1 cellular context compared by ENCODE assay signal in the genomic region with DNA sequence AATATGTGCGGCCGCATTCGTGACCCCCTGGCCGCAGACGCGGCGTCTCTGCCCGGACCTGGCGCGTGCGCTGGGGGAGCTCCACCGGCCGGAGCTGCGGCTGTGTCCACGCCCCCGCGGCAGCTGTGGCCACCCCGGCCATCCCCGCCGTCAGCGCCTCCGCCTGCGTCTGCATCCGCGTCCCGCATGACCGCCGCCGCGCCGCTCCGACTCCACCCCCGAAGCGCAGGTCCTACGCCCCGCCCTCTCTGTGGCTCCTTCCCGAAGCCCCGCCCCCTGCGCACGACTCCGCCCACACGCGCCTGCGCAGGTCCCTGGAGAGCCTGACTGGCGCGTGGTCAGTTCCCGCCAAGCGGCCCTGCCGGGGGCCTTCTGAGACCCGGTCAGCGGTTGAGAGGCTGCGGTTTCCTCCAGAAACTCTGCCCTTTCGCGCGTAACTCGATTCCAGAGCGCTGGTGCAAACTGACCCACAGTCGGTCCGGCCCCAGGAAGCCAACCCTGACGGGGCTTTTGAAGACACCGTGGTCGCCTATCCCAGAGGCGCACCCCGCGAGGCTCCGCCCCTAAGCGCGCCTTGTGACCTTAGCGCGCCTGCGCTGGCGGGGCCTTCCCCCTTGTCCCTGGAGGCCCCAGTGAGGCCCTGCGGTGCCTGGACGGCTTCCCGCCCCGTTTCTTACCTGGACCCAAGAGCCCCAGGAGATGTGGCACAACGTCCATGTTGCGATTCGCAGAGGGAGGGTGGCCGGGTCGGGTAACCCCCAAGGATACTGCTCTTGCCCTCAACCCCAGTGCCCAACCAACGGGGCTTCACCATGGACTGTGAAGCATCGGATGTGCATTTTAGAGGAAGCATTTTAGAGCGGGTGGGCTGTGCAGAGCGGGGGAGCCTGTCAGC.
TF ChIP-seq lines count a peak whose summit lies in the region.

A gene with protein sequence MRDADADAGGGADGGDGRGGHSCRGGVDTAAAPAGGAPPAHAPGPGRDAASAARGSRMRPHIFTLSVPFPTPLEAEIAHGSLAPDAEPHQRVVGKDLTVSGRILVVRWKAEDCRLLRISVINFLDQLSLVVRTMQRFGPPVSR (minus strand): TSS at position 554 of the 895 bp plus-strand sequence. CDS start 366 bp downstream, at position 188.

TF ChIP-seq in HepG2, 621 proteins besides CTCF, POLR2A, EP300 and RAD21 (continued from another document and continues in another):
- TF ChIP-seq EHMT2 (IDR thresholded peaks at IDR 0.05; ENCODE audit: borderline replicate concordance, low read depth, low read length) (no peak), TCF12 (IDR thresholded peaks at IDR 0.05) (no peak), TCF12 (CRISPR knock-in tag; IDR thresholded peaks at IDR 0.05) (no peak), LCORL (IDR thresholded peaks at IDR 0.05) (no peak), LCORL (CRISPR knock-in tag; IDR thresholded peaks at IDR 0.05) (no peak), HIVEP1 (CRISPR knock-in tag; IDR thresholded peaks at IDR 0.05) (no peak), ZNF878 (CRISPR knock-in tag; IDR thresholded peaks at IDR 0.05) (peak; percentile 68; the same call in 1 of the 2 replicates), ZNF790 (CRISPR knock-in tag; IDR thresholded peaks at IDR 0.05; ENCODE audit: borderline replicate concordance) (no peak), TBL1XR1 (IDR thresholded peaks at IDR 0.05; ENCODE audit: borderline replicate concordance, low read length, partially characterized antibody) (no peak), ZFY (CRISPR knock-in tag; IDR thresholded peaks at IDR 0.05) (peak; percentile 57), ZNF572 (CRISPR knock-in tag; IDR thresholded peaks at IDR 0.05) (no peak), ZNF660 (CRISPR knock-in tag; IDR thresholded peaks at IDR 0.05; ENCODE audit: borderline replicate concordance, low read depth) (no peak), REXO4 (CRISPR knock-in tag; IDR thresholded peaks at IDR 0.05; ENCODE audit: borderline replicate concordance) (no peak), ZMYM4 (CRISPR knock-in tag; IDR thresholded peaks at IDR 0.05) (0 out of 2 replicates have a peak, but pooled peaks have one; percentile 27), RFX1 (IDR thresholded peaks at IDR 0.05) (no peak), ZNF256 (CRISPR knock-in tag; conservative IDR thresholded peaks at IDR 0.05) (no peak), SOX13 (IDR thresholded peaks at IDR 0.05) (no peak), SOX13 (CRISPR knock-in tag; conservative IDR thresholded peaks at IDR 0.05 in 1 of 2, IDR thresholded peaks at IDR 0.05 in 1 of 2) (0 out of 4 replicates have a peak, but pooled peaks of 1 of the 2 experiments have one; percentile 23), MTF1 (CRISPR knock-in tag; IDR thresholded peaks at IDR 0.05) (no peak), ARNT2 (CRISPR knock-in tag; IDR thresholded peaks at IDR 0.05; ENCODE audit: low read depth) (peak; percentile 75; the same call in 1 of the 2 replicates), ZFP36L2 (CRISPR knock-in tag; IDR thresholded peaks at IDR 0.05) (no peak), NR1H2 (CRISPR knock-in tag; IDR thresholded peaks at IDR 0.05; ENCODE audit: borderline replicate concordance, low read depth) (no peak), ZNF230 (CRISPR knock-in tag; IDR thresholded peaks at IDR 0.05) (0 out of 2 replicates have a peak, but pooled peaks have one; percentile 29), NFYC (CRISPR knock-in tag; IDR thresholded peaks at IDR 0.05) (no peak), SP5 (CRISPR knock-in tag; IDR thresholded peaks at IDR 0.05; ENCODE audit: borderline replicate concordance, low read depth) (peak; percentile 80), ZNF629 (CRISPR knock-in tag; conservative IDR thresholded peaks at IDR 0.05) (no peak), ZNF446 (CRISPR knock-in tag; IDR thresholded peaks at IDR 0.05) (no peak), PPARG (CRISPR knock-in tag; conservative IDR thresholded peaks at IDR 0.05) (no peak), KDM6A (CRISPR knock-in tag; IDR thresholded peaks at IDR 0.05; ENCODE audit: low read depth) (no peak)
- TF ChIP-seq, protein P1, sequence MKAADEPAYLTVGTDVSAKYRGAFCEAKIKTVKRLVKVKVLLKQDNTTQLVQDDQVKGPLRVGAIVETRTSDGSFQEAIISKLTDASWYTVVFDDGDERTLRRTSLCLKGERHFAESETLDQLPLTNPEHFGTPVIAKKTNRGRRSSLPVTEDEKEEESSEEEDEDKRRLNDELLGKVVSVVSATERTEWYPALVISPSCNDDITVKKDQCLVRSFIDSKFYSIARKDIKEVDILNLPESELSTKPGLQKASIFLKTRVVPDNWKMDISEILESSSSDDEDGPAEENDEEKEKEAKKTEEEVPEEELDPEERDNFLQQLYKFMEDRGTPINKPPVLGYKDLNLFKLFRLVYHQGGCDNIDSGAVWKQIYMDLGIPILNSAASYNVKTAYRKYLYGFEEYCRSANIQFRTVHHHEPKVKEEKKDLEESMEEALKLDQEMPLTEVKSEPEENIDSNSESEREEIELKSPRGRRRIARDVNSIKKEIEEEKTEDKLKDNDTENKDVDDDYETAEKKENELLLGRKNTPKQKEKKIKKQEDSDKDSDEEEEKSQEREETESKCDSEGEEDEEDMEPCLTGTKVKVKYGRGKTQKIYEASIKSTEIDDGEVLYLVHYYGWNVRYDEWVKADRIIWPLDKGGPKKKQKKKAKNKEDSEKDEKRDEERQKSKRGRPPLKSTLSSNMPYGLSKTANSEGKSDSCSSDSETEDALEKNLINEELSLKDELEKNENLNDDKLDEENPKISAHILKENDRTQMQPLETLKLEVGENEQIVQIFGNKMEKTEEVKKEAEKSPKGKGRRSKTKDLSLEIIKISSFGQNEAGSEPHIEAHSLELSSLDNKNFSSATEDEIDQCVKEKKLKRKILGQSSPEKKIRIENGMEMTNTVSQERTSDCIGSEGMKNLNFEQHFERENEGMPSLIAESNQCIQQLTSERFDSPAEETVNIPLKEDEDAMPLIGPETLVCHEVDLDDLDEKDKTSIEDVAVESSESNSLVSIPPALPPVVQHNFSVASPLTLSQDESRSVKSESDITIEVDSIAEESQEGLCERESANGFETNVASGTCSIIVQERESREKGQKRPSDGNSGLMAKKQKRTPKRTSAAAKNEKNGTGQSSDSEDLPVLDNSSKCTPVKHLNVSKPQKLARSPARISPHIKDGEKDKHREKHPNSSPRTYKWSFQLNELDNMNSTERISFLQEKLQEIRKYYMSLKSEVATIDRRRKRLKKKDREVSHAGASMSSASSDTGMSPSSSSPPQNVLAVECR (CRISPR knock-in tag; IDR thresholded peaks at IDR 0.05; ENCODE audit: borderline replicate concordance): peak; percentile 61; the same call in 1 of the 2 replicates
- TF ChIP-seq, protein P2, sequence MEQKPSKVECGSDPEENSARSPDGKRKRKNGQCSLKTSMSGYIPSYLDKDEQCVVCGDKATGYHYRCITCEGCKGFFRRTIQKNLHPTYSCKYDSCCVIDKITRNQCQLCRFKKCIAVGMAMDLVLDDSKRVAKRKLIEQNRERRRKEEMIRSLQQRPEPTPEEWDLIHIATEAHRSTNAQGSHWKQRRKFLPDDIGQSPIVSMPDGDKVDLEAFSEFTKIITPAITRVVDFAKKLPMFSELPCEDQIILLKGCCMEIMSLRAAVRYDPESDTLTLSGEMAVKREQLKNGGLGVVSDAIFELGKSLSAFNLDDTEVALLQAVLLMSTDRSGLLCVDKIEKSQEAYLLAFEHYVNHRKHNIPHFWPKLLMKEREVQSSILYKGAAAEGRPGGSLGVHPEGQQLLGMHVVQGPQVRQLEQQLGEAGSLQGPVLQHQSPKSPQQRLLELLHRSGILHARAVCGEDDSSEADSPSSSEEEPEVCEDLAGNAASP (CRISPR knock-in tag; IDR thresholded peaks at IDR 0.05; ENCODE audit: borderline replicate concordance): no peak
- TF ChIP-seq, protein P3, sequence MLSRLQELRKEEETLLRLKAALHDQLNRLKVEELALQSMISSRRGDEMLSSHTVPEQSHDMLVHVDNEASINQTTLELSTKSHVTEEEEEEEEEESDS (CRISPR knock-in tag; IDR thresholded peaks at IDR 0.05; ENCODE audit: borderline replicate concordance): peak; percentile 45; the same call in 1 of the 2 replicates
- TF ChIP-seq, protein P4, sequence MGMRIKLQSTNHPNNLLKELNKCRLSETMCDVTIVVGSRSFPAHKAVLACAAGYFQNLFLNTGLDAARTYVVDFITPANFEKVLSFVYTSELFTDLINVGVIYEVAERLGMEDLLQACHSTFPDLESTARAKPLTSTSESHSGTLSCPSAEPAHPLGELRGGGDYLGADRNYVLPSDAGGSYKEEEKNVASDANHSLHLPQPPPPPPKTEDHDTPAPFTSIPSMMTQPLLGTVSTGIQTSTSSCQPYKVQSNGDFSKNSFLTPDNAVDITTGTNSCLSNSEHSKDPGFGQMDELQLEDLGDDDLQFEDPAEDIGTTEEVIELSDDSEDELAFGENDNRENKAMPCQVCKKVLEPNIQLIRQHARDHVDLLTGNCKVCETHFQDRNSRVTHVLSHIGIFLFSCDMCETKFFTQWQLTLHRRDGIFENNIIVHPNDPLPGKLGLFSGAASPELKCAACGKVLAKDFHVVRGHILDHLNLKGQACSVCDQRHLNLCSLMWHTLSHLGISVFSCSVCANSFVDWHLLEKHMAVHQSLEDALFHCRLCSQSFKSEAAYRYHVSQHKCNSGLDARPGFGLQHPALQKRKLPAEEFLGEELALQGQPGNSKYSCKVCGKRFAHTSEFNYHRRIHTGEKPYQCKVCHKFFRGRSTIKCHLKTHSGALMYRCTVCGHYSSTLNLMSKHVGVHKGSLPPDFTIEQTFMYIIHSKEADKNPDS (CRISPR knock-in tag; IDR thresholded peaks at IDR 0.05): no peak
- TF ChIP-seq, protein P5, sequence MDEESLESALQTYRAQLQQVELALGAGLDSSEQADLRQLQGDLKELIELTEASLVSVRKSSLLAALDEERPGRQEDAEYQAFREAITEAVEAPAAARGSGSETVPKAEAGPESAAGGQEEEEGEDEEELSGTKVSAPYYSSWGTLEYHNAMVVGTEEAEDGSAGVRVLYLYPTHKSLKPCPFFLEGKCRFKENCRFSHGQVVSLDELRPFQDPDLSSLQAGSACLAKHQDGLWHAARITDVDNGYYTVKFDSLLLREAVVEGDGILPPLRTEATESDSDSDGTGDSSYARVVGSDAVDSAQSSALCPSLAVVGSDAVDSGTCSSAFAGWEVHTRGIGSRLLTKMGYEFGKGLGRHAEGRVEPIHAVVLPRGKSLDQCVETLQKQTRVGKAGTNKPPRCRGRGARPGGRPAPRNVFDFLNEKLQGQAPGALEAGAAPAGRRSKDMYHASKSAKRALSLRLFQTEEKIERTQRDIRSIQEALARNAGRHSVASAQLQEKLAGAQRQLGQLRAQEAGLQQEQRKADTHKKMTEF (CRISPR knock-in tag; IDR thresholded peaks at IDR 0.05): no peak
- TF ChIP-seq, protein P6, sequence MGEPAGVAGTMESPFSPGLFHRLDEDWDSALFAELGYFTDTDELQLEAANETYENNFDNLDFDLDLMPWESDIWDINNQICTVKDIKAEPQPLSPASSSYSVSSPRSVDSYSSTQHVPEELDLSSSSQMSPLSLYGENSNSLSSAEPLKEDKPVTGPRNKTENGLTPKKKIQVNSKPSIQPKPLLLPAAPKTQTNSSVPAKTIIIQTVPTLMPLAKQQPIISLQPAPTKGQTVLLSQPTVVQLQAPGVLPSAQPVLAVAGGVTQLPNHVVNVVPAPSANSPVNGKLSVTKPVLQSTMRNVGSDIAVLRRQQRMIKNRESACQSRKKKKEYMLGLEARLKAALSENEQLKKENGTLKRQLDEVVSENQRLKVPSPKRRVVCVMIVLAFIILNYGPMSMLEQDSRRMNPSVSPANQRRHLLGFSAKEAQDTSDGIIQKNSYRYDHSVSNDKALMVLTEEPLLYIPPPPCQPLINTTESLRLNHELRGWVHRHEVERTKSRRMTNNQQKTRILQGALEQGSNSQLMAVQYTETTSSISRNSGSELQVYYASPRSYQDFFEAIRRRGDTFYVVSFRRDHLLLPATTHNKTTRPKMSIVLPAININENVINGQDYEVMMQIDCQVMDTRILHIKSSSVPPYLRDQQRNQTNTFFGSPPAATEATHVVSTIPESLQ (CRISPR knock-in tag; conservative IDR thresholded peaks at IDR 0.05): no peak
- TF ChIP-seq, protein P7, sequence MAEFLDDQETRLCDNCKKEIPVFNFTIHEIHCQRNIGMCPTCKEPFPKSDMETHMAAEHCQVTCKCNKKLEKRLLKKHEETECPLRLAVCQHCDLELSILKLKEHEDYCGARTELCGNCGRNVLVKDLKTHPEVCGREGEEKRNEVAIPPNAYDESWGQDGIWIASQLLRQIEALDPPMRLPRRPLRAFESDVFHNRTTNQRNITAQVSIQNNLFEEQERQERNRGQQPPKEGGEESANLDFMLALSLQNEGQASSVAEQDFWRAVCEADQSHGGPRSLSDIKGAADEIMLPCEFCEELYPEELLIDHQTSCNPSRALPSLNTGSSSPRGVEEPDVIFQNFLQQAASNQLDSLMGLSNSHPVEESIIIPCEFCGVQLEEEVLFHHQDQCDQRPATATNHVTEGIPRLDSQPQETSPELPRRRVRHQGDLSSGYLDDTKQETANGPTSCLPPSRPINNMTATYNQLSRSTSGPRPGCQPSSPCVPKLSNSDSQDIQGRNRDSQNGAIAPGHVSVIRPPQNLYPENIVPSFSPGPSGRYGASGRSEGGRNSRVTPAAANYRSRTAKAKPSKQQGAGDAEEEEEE (CRISPR knock-in tag; IDR thresholded peaks at IDR 0.05; ENCODE audit: borderline replicate concordance): no peak
- TF ChIP-seq, protein P8, sequence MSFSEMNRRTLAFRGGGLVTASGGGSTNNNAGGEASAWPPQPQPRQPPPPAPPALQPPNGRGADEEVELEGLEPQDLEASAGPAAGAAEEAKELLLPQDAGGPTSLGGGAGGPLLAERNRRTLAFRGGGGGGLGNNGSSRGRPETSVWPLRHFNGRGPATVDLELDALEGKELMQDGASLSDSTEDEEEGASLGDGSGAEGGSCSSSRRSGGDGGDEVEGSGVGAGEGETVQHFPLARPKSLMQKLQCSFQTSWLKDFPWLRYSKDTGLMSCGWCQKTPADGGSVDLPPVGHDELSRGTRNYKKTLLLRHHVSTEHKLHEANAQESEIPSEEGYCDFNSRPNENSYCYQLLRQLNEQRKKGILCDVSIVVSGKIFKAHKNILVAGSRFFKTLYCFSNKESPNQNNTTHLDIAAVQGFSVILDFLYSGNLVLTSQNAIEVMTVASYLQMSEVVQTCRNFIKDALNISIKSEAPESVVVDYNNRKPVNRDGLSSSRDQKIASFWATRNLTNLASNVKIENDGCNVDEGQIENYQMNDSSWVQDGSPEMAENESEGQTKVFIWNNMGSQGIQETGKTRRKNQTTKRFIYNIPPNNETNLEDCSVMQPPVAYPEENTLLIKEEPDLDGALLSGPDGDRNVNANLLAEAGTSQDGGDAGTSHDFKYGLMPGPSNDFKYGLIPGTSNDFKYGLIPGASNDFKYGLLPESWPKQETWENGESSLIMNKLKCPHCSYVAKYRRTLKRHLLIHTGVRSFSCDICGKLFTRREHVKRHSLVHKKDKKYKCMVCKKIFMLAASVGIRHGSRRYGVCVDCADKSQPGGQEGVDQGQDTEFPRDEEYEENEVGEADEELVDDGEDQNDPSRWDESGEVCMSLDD (CRISPR knock-in tag; IDR thresholded peaks at IDR 0.05; ENCODE audit: borderline replicate concordance): no peak
- TF ChIP-seq, protein P9, sequence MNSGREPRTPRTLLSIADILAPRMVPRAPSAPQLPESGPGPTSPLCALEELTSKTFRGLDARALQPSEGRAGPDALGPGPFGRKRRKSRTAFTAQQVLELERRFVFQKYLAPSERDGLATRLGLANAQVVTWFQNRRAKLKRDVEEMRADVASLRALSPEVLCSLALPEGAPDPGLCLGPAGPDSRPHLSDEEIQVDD (CRISPR knock-in tag; IDR thresholded peaks at IDR 0.05; ENCODE audit: borderline replicate concordance): no peak
- TF ChIP-seq, protein P10, sequence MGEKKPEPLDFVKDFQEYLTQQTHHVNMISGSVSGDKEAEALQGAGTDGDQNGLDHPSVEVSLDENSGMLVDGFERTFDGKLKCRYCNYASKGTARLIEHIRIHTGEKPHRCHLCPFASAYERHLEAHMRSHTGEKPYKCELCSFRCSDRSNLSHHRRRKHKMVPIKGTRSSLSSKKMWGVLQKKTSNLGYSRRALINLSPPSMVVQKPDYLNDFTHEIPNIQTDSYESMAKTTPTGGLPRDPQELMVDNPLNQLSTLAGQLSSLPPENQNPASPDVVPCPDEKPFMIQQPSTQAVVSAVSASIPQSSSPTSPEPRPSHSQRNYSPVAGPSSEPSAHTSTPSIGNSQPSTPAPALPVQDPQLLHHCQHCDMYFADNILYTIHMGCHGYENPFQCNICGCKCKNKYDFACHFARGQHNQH (CRISPR knock-in tag; IDR thresholded peaks at IDR 0.05): 0 out of 2 replicates have a peak, but pooled peaks have one; percentile 42
